Comparison of ENCODE assay signal across 12 cellular contexts in the genomic region with DNA sequence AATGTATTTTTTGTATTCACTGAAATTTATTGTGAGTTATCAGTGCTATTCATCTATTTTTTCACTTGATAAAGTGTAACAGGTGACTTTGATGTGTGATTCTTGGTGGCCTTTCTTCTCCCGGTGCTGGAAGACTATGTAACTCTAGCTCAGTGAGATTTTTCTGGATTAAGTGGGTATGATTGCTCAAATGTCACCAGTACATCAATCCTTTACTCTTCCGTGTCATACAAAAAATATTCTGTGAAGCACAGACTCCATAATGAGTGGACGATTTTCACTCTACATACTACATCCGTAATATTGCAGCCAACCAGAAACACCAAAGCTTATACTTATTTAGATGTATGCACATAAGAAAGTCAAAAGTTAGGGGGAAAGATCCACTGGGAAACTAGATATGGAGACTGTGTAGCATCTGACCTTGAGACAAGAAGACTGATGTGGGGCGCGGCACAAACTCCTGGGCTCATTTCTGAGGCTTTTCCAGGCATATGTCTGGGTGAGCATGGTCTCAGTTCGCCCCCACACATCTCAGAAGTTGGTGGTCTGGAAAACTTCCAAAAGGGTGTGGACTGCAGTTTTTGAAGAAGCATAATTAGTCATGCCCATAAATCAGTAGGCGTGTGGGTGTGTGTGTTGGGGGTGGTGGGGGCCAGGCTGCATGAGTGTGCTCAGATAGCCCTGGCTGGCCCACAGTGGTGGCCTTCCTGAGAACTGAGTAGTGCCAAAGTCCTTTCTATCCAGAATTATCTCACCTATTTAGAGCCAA. TPM values are rescaled to one million over a fixed set of nuclear protein-coding genes. Genes with fewer than 3 reads are reported as not detected.
DNase-seq lines count a peak whose midpoint lies in the region; ATAC-seq and TF ChIP-seq lines count a peak whose summit lies in the region.
"Had no signal": no experiment of that assay in that cellular context is flagged by ENCODE, and none has a peak within 500 bp of the region (broad histone marks: within the 10 kb centered on the region; RNA-seq: fewer than 3 reads in every experiment).

No MANE protein-coding gene starts in this region.

- no peaks in the 10 kb centered on the region for H3K36me3 ChIP-seq in colonic mucosa
- H3K36me3 ChIP-seq in gastrocnemius medialis = no peaks in the 10 kb centered on the region

- intact Hi-C loops in colonic mucosa (cut with DNase I) = no loop called here
- intact Hi-C loops in gastrocnemius medialis (cut with DNase I; ENCODE audit: low total_unique reads) = loop anchor here (5.0 kb wide), 2 partner anchors 38 to 47 kb away; no protein-coding TSS in a partner anchor
- intact Hi-C loops in lower leg skin (cut with DNase I; ENCODE audit: low total_unique reads) = no loop called here

- WGBS in lower leg skin, 2 donors = 48 to 68% methylated on average over 8 of the region's 8 CpGs

- no peak overlapping the region for H3K9ac ChIP-seq in colonic mucosa (ENCODE audit: low read depth in 2 of 2, low read length in 2 of 2)

- H3K4me1 ChIP-seq in colonic mucosa (no peaks in the 10 kb centered on the region), gastrocnemius medialis (no peaks in the 10 kb centered on the region)

- H3K27me3 ChIP-seq in colonic mucosa (no peaks in the 10 kb centered on the region), gastrocnemius medialis (no peaks in the 10 kb centered on the region)

- no peak for TF ChIP-seq CTCF in colonic mucosa (IDR thresholded peaks at IDR 0.05)
- TF ChIP-seq CTCF in gastrocnemius medialis (IDR thresholded peaks at IDR 0.05 in 4 of 5, conservative IDR thresholded peaks at IDR 0.05 in 1 of 5) = no peak
- no peak for TF ChIP-seq CTCF in lower leg skin (IDR thresholded peaks at IDR 0.05)

- TF ChIP-seq POLR2A in gastrocnemius medialis (IDR thresholded peaks at IDR 0.05) = no peak
- TF ChIP-seq POLR2A in lower leg skin (IDR thresholded peaks at IDR 0.05) = no peak

- peak; percentile 96 for DNase-seq in A172 (ENCODE audit: low spot score)
- DNase-seq in HCEC 1CT = peak; percentile 80
- DNase-seq in SW480 (ENCODE audit: low spot score) = peak; percentile 61
- peak; percentile 94 for DNase-seq in glomerular visceral epithelial cell (ENCODE audit: extremely low spot score)
- no peak for DNase-seq in stimulated activated naive CD4-positive, alpha-beta T cell treated with Interleukin-2 at 50 U/mL for 16 hours (lab: John Stamatoyannopoulos, UW)
- DNase-seq in colonic mucosa = no peak
- DNase-seq in gastrocnemius medialis = no peak
- no peak for DNase-seq in lower leg skin (ENCODE audit: low spot score in 2 of 2)
- DNase-seq: activated naive CD4-positive, alpha-beta T cell treated with anti-CD3 and anti-CD28 coated beads for 36 hours; NCI-H1048 had no signal

- ATAC-seq in gastrocnemius medialis = no peak
- ATAC-seq: stimulated activated memory B cell treated with anti-CD40 and anti-IgM and Interleukin-4, amounts not matched to agents 10 μg/mL and 1 μg/mL and 100 μg/mL, for 72 hours had no signal

- H3K4me3 ChIP-seq in colonic mucosa = no peak overlapping the region
- H3K4me3 ChIP-seq in gastrocnemius medialis = no peak overlapping the region
- no peak overlapping the region for H3K4me3 ChIP-seq in lower leg skin (ENCODE audit: low read depth, poor library complexity, severe bottlenecking)
- H3K4me3 ChIP-seq: skin epidermis had no signal

- in situ Hi-C loops in gastrocnemius medialis (cut with MboI; ENCODE audit: low sequenced_read_pairs in 4 of 4) = no loop called here

- H3K9me3 ChIP-seq in colonic mucosa = no peaks in the 10 kb centered on the region
- no peaks in the 10 kb centered on the region for H3K9me3 ChIP-seq in gastrocnemius medialis

- H3K27ac ChIP-seq in colonic mucosa (no peak overlapping the region), gastrocnemius medialis (no peak overlapping the region)
- H3K27ac ChIP-seq: skin epidermis had no signal

RNA-seq across cellular contexts. Expression of a gene that starts 53.9 kb away (rescaled TPM):
- 87.7 and 92.1 TPM in 2 replicates for total RNA-seq in A172 (2014; rRNA removed; shearing (Covaris generic))
- total RNA-seq in colonic mucosa = 1 to 10 TPM in 1 of 2 donors, under 1 TPM in 1; 0.32 to 1.6 TPM
- 10 to 100 TPM in 3 of 4 donors, 1 to 10 TPM in 1; 8.3 to 16.2 (median 12.3) TPM for total RNA-seq in gastrocnemius medialis
- 1 to 10 TPM in 3 of 4 donors, under 1 TPM in 1; 0.69 to 8.2 (median 2.3) TPM for total RNA-seq in lower leg skin
- total RNA-seq: activated naive CD4-positive, alpha-beta T cell treated with anti-CD3 and anti-CD28 coated beads for 36 hours had no signal

Comparison
In these comparisons a context has a peak if more than half of its experiments do, and no peak if none do; other contexts are left out.
1. DNase-seq: peak in A172 (single experiment), HCEC 1CT (single experiment), SW480 (single experiment) and glomerular visceral epithelial cell (single experiment); none in stimulated activated naive CD4-positive, alpha-beta T cell treated with Interleukin-2 at 50 U/mL for 16 hours (single experiment), colonic mucosa (single experiment), gastrocnemius medialis (0 of 2) and lower leg skin (0 of 2).